In genomic region chr16:14510939-14511797, GRCh38 we compare ENCODE assay signal across 1 cellular context.
TF ChIP-seq lines count a peak whose summit lies in the region.

No MANE protein-coding gene starts in this region.

TF ChIP-seq in HepG2, 621 proteins besides CTCF, POLR2A, EP300 and RAD21 (continued from another document and continues in another):
- TF ChIP-seq SIN3B (IDR thresholded peaks at IDR 0.05; ENCODE audit: low read length) (no peak; the same call in 1 of the 2 replicates), HES4 (CRISPR knock-in tag; IDR thresholded peaks at IDR 0.05; ENCODE audit: borderline replicate concordance) (no peak), ZNF501 (CRISPR knock-in tag; IDR thresholded peaks at IDR 0.05) (no peak), ZNF737 (CRISPR knock-in tag; IDR thresholded peaks at IDR 0.05; ENCODE audit: borderline replicate concordance) (no peak), TOPORS (CRISPR knock-in tag; IDR thresholded peaks at IDR 0.05) (0 out of 2 replicates have a peak, but pooled peaks have one; percentile 51), NCOA2 (CRISPR knock-in tag; IDR thresholded peaks at IDR 0.05) (peak; percentile 99), LCORL (IDR thresholded peaks at IDR 0.05) (no peak), LCORL (CRISPR knock-in tag; IDR thresholded peaks at IDR 0.05) (peak; percentile 46; the same call in 1 of the 2 replicates), CEBPG (CRISPR knock-in tag; IDR thresholded peaks at IDR 0.05) (peak; percentile 88), PREB (CRISPR knock-in tag; IDR thresholded peaks at IDR 0.05) (no peak), ZNF879 (CRISPR knock-in tag; IDR thresholded peaks at IDR 0.05) (no peak), HNRNPK (IDR thresholded peaks at IDR 0.05; ENCODE audit: low read depth, low read length, poor library complexity, severe bottlenecking) (no peak), RBAK (CRISPR knock-in tag; IDR thresholded peaks at IDR 0.05) (no peak), DR1 (CRISPR knock-in tag; IDR thresholded peaks at IDR 0.05) (no peak; the same call in 1 of the 2 replicates), MIXL1 (CRISPR knock-in tag; IDR thresholded peaks at IDR 0.05) (peak; percentile 100), SP140L (CRISPR knock-in tag; IDR thresholded peaks at IDR 0.05; ENCODE audit: borderline replicate concordance) (no peak), DNMT3B (CRISPR knock-in tag; conservative IDR thresholded peaks at IDR 0.05) (peak; percentile 83; the same call in 1 of the 2 replicates), ZNF234 (CRISPR knock-in tag; conservative IDR thresholded peaks at IDR 0.05) (no peak), EED (CRISPR knock-in tag; IDR thresholded peaks at IDR 0.05) (no peak), GRHL1 (CRISPR knock-in tag; conservative IDR thresholded peaks at IDR 0.05) (no peak), ZNF850 (CRISPR knock-in tag; conservative IDR thresholded peaks at IDR 0.05) (no peak), ZNF687 (CRISPR knock-in tag; IDR thresholded peaks at IDR 0.05) (no peak), ATF2 (CRISPR knock-in tag; IDR thresholded peaks at IDR 0.05) (peak; percentile 88; the same call in 1 of the 2 replicates), SMC3 (IDR thresholded peaks at IDR 0.05; ENCODE audit: low read length) (peak; percentile 21; the same call in 1 of the 2 replicates), MAFF (IDR thresholded peaks at IDR 0.05; ENCODE audit: low read depth, low read length) (no peak), ZBTB3 (CRISPR knock-in tag; IDR thresholded peaks at IDR 0.05; ENCODE audit: borderline replicate concordance, low read depth) (peak; percentile 89; the same call in 1 of the 2 replicates), THAP7 (CRISPR knock-in tag; IDR thresholded peaks at IDR 0.05) (no peak), YEATS4 (CRISPR knock-in tag; IDR thresholded peaks at IDR 0.05; ENCODE audit: borderline replicate concordance) (peak; percentile 77), HNRNPL (IDR thresholded peaks at IDR 0.05; ENCODE audit: low read depth, low read length) (peak; percentile 70; the same call in 1 of the 2 replicates), ZNF770 (CRISPR knock-in tag; IDR thresholded peaks at IDR 0.05) (peak; percentile 96), HDAC1 (CRISPR knock-in tag; IDR thresholded peaks at IDR 0.05) (peak; percentile 91), MBNL3 (CRISPR knock-in tag; conservative IDR thresholded peaks at IDR 0.05) (no peak), ZBED4 (CRISPR knock-in tag; IDR thresholded peaks at IDR 0.05; ENCODE audit: borderline replicate concordance) (no peak), ZNF839 (CRISPR knock-in tag; IDR thresholded peaks at IDR 0.05; ENCODE audit: borderline replicate concordance) (no peak), KLF16 (CRISPR knock-in tag; IDR thresholded peaks at IDR 0.05) (peak in 1 of 2 experiments; percentile 93; a peak in 2 of 4 replicates), GLMP (CRISPR knock-in tag; IDR thresholded peaks at IDR 0.05; ENCODE audit: borderline replicate concordance) (no peak), ETV6 (CRISPR knock-in tag; conservative IDR thresholded peaks at IDR 0.05) (no peak), YY1 (IDR thresholded peaks at IDR 0.05; ENCODE audit: insufficient read depth, insufficient replicate concordance, low read depth, low read length) (no peak), SMARCC2 (IDR thresholded peaks at IDR 0.05) (peak; percentile 94), HMGXB4 (CRISPR knock-in tag; IDR thresholded peaks at IDR 0.05; ENCODE audit: borderline replicate concordance in 1 of 2, low read depth in 1 of 2) (peak; percentile 38 to 51; a peak in 1 of 4 replicates), NONO (IDR thresholded peaks at IDR 0.05) (no peak), NONO (CRISPR knock-in tag; conservative IDR thresholded peaks at IDR 0.05) (peak; percentile 79), SRY (CRISPR knock-in tag; IDR thresholded peaks at IDR 0.05) (no peak)
